ENCODE assay signal across 19 cellular contexts in the genomic region with DNA sequence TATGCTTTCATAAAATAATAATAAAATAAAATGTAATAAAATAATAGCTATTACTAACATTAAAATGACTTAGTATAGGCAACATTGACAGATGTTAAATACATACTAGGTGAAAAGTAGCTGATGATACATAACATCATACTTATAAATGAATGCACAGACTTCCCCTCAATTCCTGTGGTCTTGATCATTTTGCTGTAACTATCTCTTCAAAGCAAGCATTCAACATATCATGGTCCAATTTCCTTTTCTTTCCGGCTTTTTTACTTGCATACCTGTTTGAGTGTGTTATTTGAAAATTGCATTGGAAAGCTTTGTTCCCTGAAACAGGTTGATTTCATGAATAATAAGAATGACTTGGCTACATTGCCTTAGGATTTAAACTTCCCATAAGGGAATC.
"Had no signal": no experiment of that assay in that cellular context is flagged by ENCODE, and none has a peak within 500 bp of the region (broad histone marks: within the 10 kb centered on the region; RNA-seq: fewer than 3 reads in every experiment).

No MANE protein-coding gene starts in this region.

- H3K36me3 Mint-ChIP-seq: activated naive CD8-positive, alpha-beta T cell treated with anti-CD3 and anti-CD28 coated beads, Interleukin-2, amount 10 ng/mL, durations not matched to agents 7 days and 5 days; T-cell had no signal

- H3K27me3 Mint-ChIP-seq: activated CD4-positive, alpha-beta T cell treated with anti-CD3 and anti-CD28 coated beads, Interleukin-2, amount 10 ng/mL, durations not matched to agents 24 days and 14 days; activated naive CD8-positive, alpha-beta T cell treated with anti-CD3 and anti-CD28 coated beads, Interleukin-2, amount 10 ng/mL, durations not matched to agents 7 days and 5 days; effector memory CD8-positive, alpha-beta T cell; progenitor cell of endocrine pancreas; T-cell had no signal

- H3K9me3 Mint-ChIP-seq: activated CD4-positive, alpha-beta T cell treated with anti-CD3 and anti-CD28 coated beads, Interleukin-2, amount 10 ng/mL, durations not matched to agents 24 days and 14 days; activated CD8-positive, alpha-beta T cell treated with anti-CD3 and anti-CD28 coated beads for 36 hours; nephron had no signal

- H3K9me3 ChIP-seq: tibial nerve, uterus had no signal

- ATAC-seq: activated CD8-positive, alpha-beta T cell treated with anti-CD3 and anti-CD28 coated beads for 36 hours; effector memory CD8-positive, alpha-beta T cell; left cardiac atrium; stimulated activated naive CD8-positive, alpha-beta T cell treated with anti-CD3 and anti-CD28 coated beads, Interleukin-15, Interleukin-2, amounts not matched to agents 100 U/mL and 50 U/mL, for 24 hours; T-cell had no signal

- H3K36me3 ChIP-seq: tibial nerve, uterus had no signal

- H3K27ac ChIP-seq: uterus had no signal

- H3K4me1 Mint-ChIP-seq: activated CD4-positive, alpha-beta T cell treated with anti-CD3 and anti-CD28 coated beads, Interleukin-2, amount 10 ng/mL, durations not matched to agents 24 days and 14 days; activated naive CD8-positive, alpha-beta T cell treated with anti-CD3 and anti-CD28 coated beads, Interleukin-2, amount 10 ng/mL, durations not matched to agents 7 days and 5 days; T-cell had no signal

- H3K27me3 ChIP-seq: tibial nerve, uterus had no signal

- H3K27ac Mint-ChIP-seq: activated CD4-positive, alpha-beta T cell treated with anti-CD3 and anti-CD28 coated beads, Interleukin-2, amount 10 ng/mL, durations not matched to agents 24 days and 14 days; activated CD8-positive, alpha-beta T cell treated with anti-CD3 and anti-CD28 coated beads for 36 hours; activated naive CD8-positive, alpha-beta T cell treated with anti-CD3 and anti-CD28 coated beads, Interleukin-2, amount 10 ng/mL, durations not matched to agents 7 days and 5 days; activated T-helper 2 cell treated with anti-CD3 and anti-CD28 coated beads, Interferon-gamma antibody, Interleukin-2, Interleukin-4, amounts not matched to agents 10 μg/mL and 5 μg/mL and 100 μg/mL, durations not matched to agents 14 hours and 24 hours and 36 hours; effector memory CD8-positive, alpha-beta T cell; nephron; progenitor cell of endocrine pancreas; T-cell had no signal

- DNase-seq: activated CD4-positive, alpha-beta T cell treated with anti-CD3 and anti-CD28 coated beads, Interleukin-2, amount 10 ng/mL, durations not matched to agents 24 days and 14 days; activated CD4-positive, CD25-positive, alpha-beta regulatory T cell; activated CD8-positive, alpha-beta T cell treated with anti-CD3 and anti-CD28 coated beads for 36 hours; activated naive CD4-positive, alpha-beta T cell treated with Interleukin-2 at 50 U/mL for 16 hours; activated naive CD8-positive, alpha-beta T cell treated with anti-CD3 and anti-CD28 coated beads, Interleukin-2, amount 10 ng/mL, durations not matched to agents 7 days and 5 days; activated T-cell treated with anti-CD3 and anti-CD28 coated beads, Interleukin-2, amount 50 U/mL, for 1 hour; dermis blood vessel endothelial cell; effector memory CD8-positive, alpha-beta T cell; foreskin fibroblast; left cardiac atrium; nucleus accumbens; stimulated activated naive CD8-positive, alpha-beta T cell treated with anti-CD3 and anti-CD28 coated beads, Interleukin-15, Interleukin-2, amounts not matched to agents 100 U/mL and 50 U/mL, for 24 hours; substantia nigra; T-cell; uterus had no signal

- H3K4me3 ChIP-seq: tibial nerve, uterus had no signal

- H3K4me3 Mint-ChIP-seq: activated CD4-positive, alpha-beta T cell treated with anti-CD3 and anti-CD28 coated beads, Interleukin-2, amount 10 ng/mL, durations not matched to agents 24 days and 14 days; activated CD8-positive, alpha-beta T cell treated with anti-CD3 and anti-CD28 coated beads for 36 hours; activated naive CD8-positive, alpha-beta T cell treated with anti-CD3 and anti-CD28 coated beads, Interleukin-2, amount 10 ng/mL, durations not matched to agents 7 days and 5 days; effector memory CD8-positive, alpha-beta T cell; nephron; T-cell had no signal
